ENCODE assay signal across 32 cellular contexts in genomic region chr3:195112361-195112791, GRCh38.
"Had no signal": no experiment of that assay in that cellular context is flagged by ENCODE, and none has a peak within 500 bp of the region (broad histone marks: within the 10 kb centered on the region; RNA-seq: fewer than 3 reads in every experiment).

No MANE protein-coding gene starts in this region.

- DNase-seq: activated CD4-positive, alpha-beta T cell treated with anti-CD3 and anti-CD28 coated beads for 36 hours; activated CD4-positive, alpha-beta T cell treated with anti-CD3 and anti-CD28 coated beads, Interleukin-2, amount 10 ng/mL, durations not matched to agents 7 days and 5 days; activated CD4-positive, alpha-beta T cell treated with anti-CD3 and anti-CD28 coated beads, Interleukin-2, amount 50 U/mL, for 48 hours; activated CD8-positive, alpha-beta memory T cell treated with anti-CD3 and anti-CD28 coated beads for 24 hours; activated CD8-positive, alpha-beta memory T cell treated with anti-CD3 and anti-CD28 coated beads, Interleukin-2, amount 10 ng/mL, durations not matched to agents 7 days and 5 days; activated CD8-positive, alpha-beta memory T cell treated with anti-CD3 and anti-CD28 coated beads, Interleukin-2, amount 50 U/mL, for 48 hours; activated effector memory CD4-positive, alpha-beta T cell treated with anti-CD3 and anti-CD28 coated beads, Interleukin-2, amount 50 U/mL, for 16 hours; activated naive CD4-positive, alpha-beta T cell; activated naive CD4-positive, alpha-beta T cell treated with anti-CD3 and anti-CD28 coated beads, Interleukin-2, amount 50 U/mL, for 16 hours; activated naive CD8-positive, alpha-beta T cell treated with anti-CD3 and anti-CD28 coated beads for 36 hours; activated T-cell treated with anti-CD3 and anti-CD28 coated beads, Interleukin-2, amount 50 U/mL, for 72 hours; amniotic stem cell; aorta; brain microvascular endothelial cell; Kasumi-1; KG1; MG63; NCI-H1048; NCI-H1105 treated with DMSO at 0.1 percent for 48 hours; NCI-H1436; NCI-H1930; NCI-H2081 treated with DMSO at 0.1 percent for 48 hours; NCI-H226; NCI-H446 treated with DMSO at 0.1 percent for 48 hours; SHP77; SK-N-SH had no signal

- H3K27ac ChIP-seq: brain microvascular endothelial cell, SJSA1 had no signal

- H3K36me3 Mint-ChIP-seq: activated CD8-positive, alpha-beta memory T cell treated with anti-CD3 and anti-CD28 coated beads, Interleukin-2, amount 10 ng/mL, durations not matched to agents 7 days and 5 days; activated naive CD8-positive, alpha-beta T cell treated with anti-CD3 and anti-CD28 coated beads for 36 hours had no signal

- H3K9me3 ChIP-seq: MG63, SJSA1, SK-N-SH had no signal

- H3K27me3 ChIP-seq: brain microvascular endothelial cell, MG63, SJSA1 had no signal

- H3K4me1 ChIP-seq: SJSA1 had no signal

- H3K9me3 Mint-ChIP-seq: activated CD4-positive, alpha-beta T cell treated with anti-CD3 and anti-CD28 coated beads, Interleukin-2, amount 10 ng/mL, durations not matched to agents 7 days and 5 days; activated naive CD8-positive, alpha-beta T cell treated with anti-CD3 and anti-CD28 coated beads for 36 hours; activated T-cell treated with anti-CD3 and anti-CD28 coated beads, Interleukin-2, amount 50 U/mL, for 72 hours; activated T-helper 17 cell treated with anti-CD3 and anti-CD28 coated beads, Interleukin-2, amount 50 U/mL, for 72 hours; T-helper 1 cell treated with Interleukin-12 subunit alpha and Interleukin-12 subunit beta and Interleukin-4 antibody, amounts not matched to agents 30 μg/mL and 1 μg/mL, for 36 hours; T-helper 2 cell treated with Interferon-gamma antibody and Interleukin-4, amounts not matched to agents 5 μg/mL and 100 μg/mL, for 36 hours had no signal

- H3K4me3 Mint-ChIP-seq: activated CD4-positive, alpha-beta T cell treated with anti-CD3 and anti-CD28 coated beads for 36 hours; activated CD4-positive, alpha-beta T cell treated with anti-CD3 and anti-CD28 coated beads, Interleukin-2, amount 10 ng/mL, durations not matched to agents 7 days and 5 days; activated CD8-positive, alpha-beta memory T cell treated with anti-CD3 and anti-CD28 coated beads, Interleukin-2, amount 10 ng/mL, durations not matched to agents 7 days and 5 days; activated naive CD8-positive, alpha-beta T cell treated with anti-CD3 and anti-CD28 coated beads for 36 hours; activated T-cell treated with anti-CD3 and anti-CD28 coated beads, Interleukin-2, amount 50 U/mL, for 72 hours; activated T-helper 17 cell treated with anti-CD3 and anti-CD28 coated beads, Interleukin-2, amount 50 U/mL, for 72 hours; T-helper 1 cell treated with Interleukin-12 subunit alpha and Interleukin-12 subunit beta and Interleukin-4 antibody, amounts not matched to agents 30 μg/mL and 1 μg/mL, for 36 hours; T-helper 2 cell treated with Interferon-gamma antibody and Interleukin-4, amounts not matched to agents 5 μg/mL and 100 μg/mL, for 36 hours had no signal

- H3K27me3 Mint-ChIP-seq: activated CD4-positive, alpha-beta T cell treated with anti-CD3 and anti-CD28 coated beads for 36 hours; activated CD4-positive, alpha-beta T cell treated with anti-CD3 and anti-CD28 coated beads, Interleukin-2, amount 10 ng/mL, durations not matched to agents 7 days and 5 days; activated CD8-positive, alpha-beta memory T cell treated with anti-CD3 and anti-CD28 coated beads, Interleukin-2, amount 10 ng/mL, durations not matched to agents 7 days and 5 days; activated naive CD8-positive, alpha-beta T cell treated with anti-CD3 and anti-CD28 coated beads for 36 hours; activated T-helper 17 cell treated with anti-CD3 and anti-CD28 coated beads, Interleukin-2, amount 50 U/mL, for 72 hours had no signal

- H3K27ac Mint-ChIP-seq: activated CD4-positive, alpha-beta T cell treated with anti-CD3 and anti-CD28 coated beads for 36 hours; activated CD4-positive, alpha-beta T cell treated with anti-CD3 and anti-CD28 coated beads, Interleukin-2, amount 10 ng/mL, durations not matched to agents 7 days and 5 days; activated CD8-positive, alpha-beta memory T cell treated with anti-CD3 and anti-CD28 coated beads, Interleukin-2, amount 10 ng/mL, durations not matched to agents 7 days and 5 days; activated naive CD8-positive, alpha-beta T cell treated with anti-CD3 and anti-CD28 coated beads for 36 hours; activated T-cell treated with anti-CD3 and anti-CD28 coated beads, Interleukin-2, amount 50 U/mL, for 72 hours; activated T-helper 17 cell treated with anti-CD3 and anti-CD28 coated beads, Interleukin-2, amount 50 U/mL, for 72 hours; T-helper 1 cell treated with Interleukin-12 subunit alpha and Interleukin-12 subunit beta and Interleukin-4 antibody, amounts not matched to agents 30 μg/mL and 1 μg/mL, for 36 hours; T-helper 2 cell treated with Interferon-gamma antibody and Interleukin-4, amounts not matched to agents 5 μg/mL and 100 μg/mL, for 36 hours had no signal

- H3K4me3 ChIP-seq: MG63, SJSA1 had no signal

- H3K4me2 ChIP-seq: SK-N-SH had no signal

- FAIRE-seq: TTC549 had no signal

- H3K36me3 ChIP-seq: brain microvascular endothelial cell, MG63, SJSA1 had no signal

- ATAC-seq: activated CD4-positive, alpha-beta T cell treated with anti-CD3 and anti-CD28 coated beads for 36 hours; activated CD8-positive, alpha-beta memory T cell treated with anti-CD3 and anti-CD28 coated beads, Interleukin-2, amount 10 ng/mL, durations not matched to agents 7 days and 5 days; activated T-cell treated with anti-CD3 and anti-CD28 coated beads, Interleukin-2, amount 50 U/mL, for 72 hours; activated T-helper 17 cell treated with anti-CD3 and anti-CD28 coated beads, Interleukin-2, amount 50 U/mL, for 72 hours; Panc1 had no signal

- H3K4me1 Mint-ChIP-seq: activated CD4-positive, alpha-beta T cell treated with anti-CD3 and anti-CD28 coated beads for 36 hours; activated CD4-positive, alpha-beta T cell treated with anti-CD3 and anti-CD28 coated beads, Interleukin-2, amount 10 ng/mL, durations not matched to agents 7 days and 5 days; activated CD8-positive, alpha-beta memory T cell treated with anti-CD3 and anti-CD28 coated beads, Interleukin-2, amount 10 ng/mL, durations not matched to agents 7 days and 5 days; activated T-helper 17 cell treated with anti-CD3 and anti-CD28 coated beads, Interleukin-2, amount 50 U/mL, for 72 hours had no signal

- H3K9ac ChIP-seq: SK-N-SH had no signal
